9 cellular contexts compared by ENCODE assay signal in the genomic region with DNA sequence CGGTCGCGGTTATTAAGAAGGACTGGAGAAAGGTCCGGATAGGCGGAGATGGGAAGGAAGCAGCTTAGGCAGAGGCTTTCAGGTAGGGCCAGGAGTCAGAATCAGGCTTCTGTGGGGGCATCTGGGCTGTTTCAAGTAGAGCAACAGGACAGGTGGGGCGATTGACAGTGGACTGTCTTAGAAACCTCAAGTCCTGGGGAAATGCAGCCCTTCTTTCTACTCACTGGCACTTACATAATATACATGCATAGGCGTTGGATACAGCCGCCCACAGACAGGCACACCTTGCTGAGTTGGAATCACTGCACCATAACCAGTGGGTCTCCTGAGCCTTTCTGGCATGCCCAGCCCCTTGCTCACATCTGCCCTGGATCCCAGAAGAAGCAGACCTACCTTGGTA. TPM values are rescaled to one million over a fixed set of nuclear protein-coding genes. Genes with fewer than 3 reads are reported as not detected.
DNase-seq lines count a peak whose midpoint lies in the region; ATAC-seq lines count a peak whose summit lies in the region.
"Had no signal": no experiment of that assay in that cellular context is flagged by ENCODE, and none has a peak within 500 bp of the region (broad histone marks: within the 10 kb centered on the region; RNA-seq: fewer than 3 reads in every experiment).

No MANE protein-coding gene starts in this region.

- peak overlapping the region; percentile 90 to 99 (median 95) for H3K4me3 Mint-ChIP-seq in immature natural killer cell

- H3K27me3 Mint-ChIP-seq in immature natural killer cell (ENCODE audit: low read depth in 3 of 3) = peaks cover 0 to 17% (median 11%) of the 10 kb centered on the region in 3 donors

- peak overlapping the region; percentile 98 for H3K27ac ChIP-seq in subcutaneous abdominal adipose tissue (ENCODE audit: low read depth, low read length)

- no peaks in the 10 kb centered on the region for H3K9me3 Mint-ChIP-seq in activated naive CD4-positive, alpha-beta T cell treated with anti-CD3 and anti-CD28 coated beads, Interleukin-2, amount 50 U/mL, for 72 hours
- no peaks in the 10 kb centered on the region for H3K9me3 Mint-ChIP-seq in immature natural killer cell

- peaks cover 0 to 31% (median 21%) of the 10 kb centered on the region in 5 donors for H3K36me3 ChIP-seq in subcutaneous abdominal adipose tissue (ENCODE audit: control insufficient read depth in 5 of 5, insufficient read depth in 5 of 5, low read length in 5 of 5)

- H3K36me3 Mint-ChIP-seq in activated naive CD4-positive, alpha-beta T cell treated with anti-CD3 and anti-CD28 coated beads, Interleukin-2, amount 50 U/mL, for 72 hours = peaks cover 31 to 32% of the 10 kb centered on the region in 2 donors
- H3K36me3 Mint-ChIP-seq in immature natural killer cell = peaks cover 6 to 23% (median 10%) of the 10 kb centered on the region in 3 donors

- peaks cover 16 to 63% (median 51%) of the 10 kb centered on the region in 5 donors for H3K4me1 ChIP-seq in subcutaneous abdominal adipose tissue (ENCODE audit: control insufficient read depth in 5 of 5, insufficient read depth in 5 of 5, low read length in 5 of 5)

- peaks cover 64 to 76% of the 10 kb centered on the region in 2 donors for H3K4me1 Mint-ChIP-seq in immature natural killer cell

- peak overlapping the region; percentile 80 to 94 (median 91) for H3K4me3 ChIP-seq in subcutaneous abdominal adipose tissue (ENCODE audit: low read depth in 1 of 5, low read length in 5 of 5)

- H3K27ac Mint-ChIP-seq in activated naive CD4-positive, alpha-beta T cell treated with anti-CD3 and anti-CD28 coated beads, Interleukin-2, amount 50 U/mL, for 72 hours = peak overlapping the region; percentile 94 to 100
- peak overlapping the region; percentile 88 to 99 (median 98) for H3K27ac Mint-ChIP-seq in immature natural killer cell

- H3K9me3 ChIP-seq in subcutaneous abdominal adipose tissue (ENCODE audit: control insufficient read depth in 5 of 5, low read length in 5 of 5) = no peaks in the 10 kb centered on the region

- peak; percentile 27 for DNase-seq in DMS53 (lab: John Stamatoyannopoulos, UW)
- DNase-seq in DMS53 treated with DMSO at 0.1 percent for 48 hours (lab: John Stamatoyannopoulos, UW; ENCODE audit: unreplicated experiment) = no peak
- DNase-seq in activated naive CD4-positive, alpha-beta T cell treated with anti-CD3 and anti-CD28 coated beads, Interleukin-2, amount 50 U/mL, for 72 hours (ENCODE audit: low spot score in 2 of 2) = no peak
- no peak for DNase-seq in immature natural killer cell
- no peak for DNase-seq in dedifferentiated amniotic fluid mesenchymal stem cell (ENCODE audit: extremely low spot score)
- DNase-seq: NCI-H187 treated with DMSO at 0.1 percent for 48 hours had no signal

- peak overlapping the region; percentile 68 to 95 (median 90) for H3K9ac ChIP-seq in subcutaneous abdominal adipose tissue (ENCODE audit: low read length in 5 of 5)

- no peak for ATAC-seq in activated naive CD4-positive, alpha-beta T cell treated with anti-CD3 and anti-CD28 coated beads, Interleukin-2, amount 50 U/mL, for 72 hours
- ATAC-seq in HG02678 (IDR thresholded peaks at IDR 0.05; ENCODE audit: unreplicated experiment) = no peak
- ATAC-seq in HG03139 (IDR thresholded peaks at IDR 0.05; ENCODE audit: unreplicated experiment) = no peak

- peaks cover 0 to 3% (median 0%) of the 10 kb centered on the region in 5 donors for H3K27me3 ChIP-seq in subcutaneous abdominal adipose tissue (ENCODE audit: control insufficient read depth in 5 of 5, insufficient read depth in 4 of 5, low read length in 5 of 5)

RNA-seq across cellular contexts. Expression of a gene that starts 0.7 kb away (rescaled TPM):
- 10 to 100 TPM; 23.5 to 41.2 TPM for total RNA-seq in activated naive CD4-positive, alpha-beta T cell treated with anti-CD3 and anti-CD28 coated beads, Interleukin-2, amount 50 U/mL, for 72 hours
- polyA plus RNA-seq in immature natural killer cell = 100 to 1,000 TPM in 2 of 3 donors, 10 to 100 TPM in 1; 94.0 to 205 (median 129) TPM

RNA-seq across cellular contexts. Expression of a gene that starts 2.3 kb away (rescaled TPM):
- 10 to 100 TPM; 73.9 to 83.9 TPM for total RNA-seq in activated naive CD4-positive, alpha-beta T cell treated with anti-CD3 and anti-CD28 coated beads, Interleukin-2, amount 50 U/mL, for 72 hours
- 100 to 1,000 TPM in 1 of 3 donors, 10 to 100 TPM in 2; 74.8 to 113 (median 82.8) TPM for polyA plus RNA-seq in immature natural killer cell

RNA-seq across cellular contexts. Expression of a gene that starts 26.1 kb away (rescaled TPM):
- 10 to 100 TPM; 46.8 to 58.3 TPM for total RNA-seq in activated naive CD4-positive, alpha-beta T cell treated with anti-CD3 and anti-CD28 coated beads, Interleukin-2, amount 50 U/mL, for 72 hours
- polyA plus RNA-seq in immature natural killer cell = 10 to 100 TPM; 13.1 to 16.1 (median 13.5) TPM
